8 cellular contexts compared by ENCODE assay signal in the genomic region with DNA sequence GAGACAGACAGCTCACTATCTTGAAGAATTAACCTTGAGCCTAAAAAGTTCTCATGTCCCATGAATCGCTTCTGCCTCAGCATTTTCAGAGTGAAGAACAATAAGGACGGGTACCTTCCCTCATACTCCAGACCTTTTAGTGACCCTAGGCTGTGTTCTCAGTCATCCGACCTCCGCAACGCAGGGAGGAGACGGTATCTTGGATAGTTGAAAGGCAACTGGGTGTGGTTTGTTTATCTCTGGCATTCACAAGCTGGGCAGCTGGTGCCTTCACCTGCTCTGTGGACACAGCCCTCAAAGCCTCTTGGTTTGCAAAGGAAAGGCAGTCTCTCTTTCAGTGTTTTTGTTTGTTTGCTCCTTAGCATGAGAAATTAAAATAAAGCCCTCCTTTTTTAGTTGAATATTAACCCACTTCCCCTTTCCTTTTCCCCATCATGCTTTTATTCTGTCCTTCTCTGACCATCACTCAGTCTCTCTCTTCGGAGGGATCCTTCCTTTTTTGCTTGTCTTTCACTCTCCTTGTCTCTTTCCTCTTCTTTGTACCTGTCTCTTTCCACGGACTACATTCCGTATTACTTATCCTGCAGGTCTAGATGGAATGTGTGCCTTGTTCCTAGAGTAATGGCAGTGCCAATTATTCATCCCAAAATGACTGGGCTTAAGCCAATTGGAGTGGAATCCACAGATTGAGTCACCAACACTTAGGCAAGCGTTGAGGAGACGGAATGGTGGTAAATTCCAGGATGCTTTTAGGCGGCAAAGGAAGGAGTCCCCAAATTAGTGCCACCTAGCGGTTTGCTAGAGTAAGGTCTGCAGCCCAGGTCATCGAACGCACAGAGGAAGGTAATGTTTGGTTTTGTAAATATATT. TPM values are rescaled to one million over a fixed set of nuclear protein-coding genes. Genes with fewer than 3 reads are reported as not detected.
DNase-seq lines count a peak whose midpoint lies in the region; ATAC-seq and TF ChIP-seq lines count a peak whose summit lies in the region.

No MANE protein-coding gene starts in this region.

- no peak overlapping the region for H2AFZ ChIP-seq in neural progenitor cell (replicated peaks)

- CTCF ChIA-PET in T-cell (lab: Charles Lee), result no interaction called here

- H3K9ac ChIP-seq in duodenal mucosa (ENCODE audit: low read depth in 1 of 2, low read length in 2 of 2) (no peak overlapping the region), neural progenitor cell (no peak overlapping the region)

- H3K4me3 ChIP-seq in duodenal mucosa (ENCODE audit: low read depth in 1 of 2, low read length in 2 of 2), result peak overlapping the region; percentile 53 to 56
- no peak overlapping the region for H3K4me3 ChIP-seq in neural progenitor cell

- H3K9me3 Mint-ChIP-seq in neural progenitor cell (no peaks in the 10 kb centered on the region), T-cell (peaks cover under 1% of the 10 kb centered on the region in 3 donors)
- H3K9me3 Mint-ChIP-seq in stimulated activated effector memory CD8-positive, alpha-beta T cell treated with anti-CD3 and anti-CD28 coated beads, Interleukin-12 subunit alpha, Interleukin-12 subunit beta, amount 100 ng/mL, for 72 hours, result peaks cover under 1% of the 10 kb centered on the region

- H3K27me3 Mint-ChIP-seq in neural progenitor cell (ENCODE audit: insufficient read depth, low read depth) (no peaks in the 10 kb centered on the region), T-cell (peaks cover 4 to 6% of the 10 kb centered on the region in 2 donors)

- H3K9me3 ChIP-seq in duodenal mucosa (ENCODE audit: control insufficient read depth in 1 of 2, low read length in 2 of 2) (no peaks in the 10 kb centered on the region), neural progenitor cell (ENCODE audit: low read depth) (no peaks in the 10 kb centered on the region)

- no peak overlapping the region for H3K4me3 Mint-ChIP-seq in neural progenitor cell
- no peak overlapping the region for H3K4me3 Mint-ChIP-seq in stimulated activated effector memory CD8-positive, alpha-beta T cell treated with anti-CD3 and anti-CD28 coated beads, Interleukin-12 subunit alpha, Interleukin-12 subunit beta, amount 100 ng/mL, for 72 hours
- H3K4me3 Mint-ChIP-seq in T-cell, result no peak overlapping the region

- no peak overlapping the region for H3K4me2 ChIP-seq in neural progenitor cell

- H4K20me1 ChIP-seq in neural progenitor cell (ENCODE audit: low read depth), result no peaks in the 10 kb centered on the region

- H3K27ac ChIP-seq in duodenal mucosa (ENCODE audit: low read depth, low read length) (no peak overlapping the region), neural progenitor cell (no peak overlapping the region)

- H3K36me3 ChIP-seq in duodenal mucosa (ENCODE audit: control insufficient read depth in 1 of 2, insufficient read depth in 2 of 2, low read length in 2 of 2) (no peaks in the 10 kb centered on the region), neural progenitor cell (no peaks in the 10 kb centered on the region)

- POLR2A ChIA-PET in T-cell (lab: Charles Lee), result no interaction called here

- ATAC-seq in stimulated activated effector memory CD8-positive, alpha-beta T cell treated with anti-CD3 and anti-CD28 coated beads, Interleukin-12 subunit alpha, Interleukin-12 subunit beta, amount 100 ng/mL, for 72 hours, result no peak
- ATAC-seq in T-cell (replicated peaks in 1 of 4) (no peak), GM21390 (IDR thresholded peaks at IDR 0.05; ENCODE audit: unreplicated experiment) (no peak)

- H3K27ac Mint-ChIP-seq in neural progenitor cell (no peak overlapping the region), T-cell (no peak overlapping the region)
- no peak overlapping the region for H3K27ac Mint-ChIP-seq in stimulated activated effector memory CD8-positive, alpha-beta T cell treated with anti-CD3 and anti-CD28 coated beads, Interleukin-12 subunit alpha, Interleukin-12 subunit beta, amount 100 ng/mL, for 72 hours

- DNase-seq in GM13977 (ENCODE audit: low spot score) (peak; percentile 20), NCI-H460 (ENCODE audit: extremely low read depth, low read depth) (peak; percentile 48), neural progenitor cell (ENCODE audit: low spot score) (peak; percentile 67), NCI-H1694 (lab: John Stamatoyannopoulos, UW) (no peak), T-cell (no peak)
- no peak for DNase-seq in stimulated activated effector memory CD8-positive, alpha-beta T cell treated with anti-CD3 and anti-CD28 coated beads, Interleukin-12 subunit alpha, Interleukin-12 subunit beta, amount 100 ng/mL, for 72 hours (ENCODE audit: low spot score in 2 of 2)

- TF ChIP-seq CTCF in GM13977 (IDR thresholded peaks at IDR 0.05; ENCODE audit: extremely low read depth, insufficient read depth, missing control alignments) (peak; percentile 41), neural progenitor cell (IDR thresholded peaks at IDR 0.05) (peak; percentile 84)

- H3K4me1 ChIP-seq in duodenal mucosa (ENCODE audit: control insufficient read depth in 1 of 2, insufficient read depth in 2 of 2, low read length in 2 of 2), result peaks cover 29 to 45% of the 10 kb centered on the region in 2 donors
- peaks cover 11% of the 10 kb centered on the region for H3K4me1 ChIP-seq in neural progenitor cell

- H3K79me2 ChIP-seq in neural progenitor cell (ENCODE audit: low read depth), result no peaks in the 10 kb centered on the region

- peaks cover 2% of the 10 kb centered on the region for H3K36me3 Mint-ChIP-seq in neural progenitor cell
- no peaks in the 10 kb centered on the region for H3K36me3 Mint-ChIP-seq in stimulated activated effector memory CD8-positive, alpha-beta T cell treated with anti-CD3 and anti-CD28 coated beads, Interleukin-12 subunit alpha, Interleukin-12 subunit beta, amount 100 ng/mL, for 72 hours
- H3K36me3 Mint-ChIP-seq in T-cell, result no peaks in the 10 kb centered on the region

- no peaks in the 10 kb centered on the region for H3K27me3 ChIP-seq in duodenal mucosa (ENCODE audit: control insufficient read depth in 1 of 2, insufficient read depth in 2 of 2, low read length in 2 of 2)
- H3K27me3 ChIP-seq in neural progenitor cell, result no peaks in the 10 kb centered on the region

- peaks cover 12% of the 10 kb centered on the region for H3F3A ChIP-seq in neural progenitor cell (ENCODE audit: low read depth)

- in situ Hi-C loops in GM13977 (cut with MboI; ENCODE audit: low pct_unique_long_range_greater_than_20kb, low sequenced_read_pairs, unreplicated experiment), result no loop called here

- H3K4me1 Mint-ChIP-seq in neural progenitor cell (peaks cover 25% of the 10 kb centered on the region), T-cell (no peaks in the 10 kb centered on the region)
- no peaks in the 10 kb centered on the region for H3K4me1 Mint-ChIP-seq in stimulated activated effector memory CD8-positive, alpha-beta T cell treated with anti-CD3 and anti-CD28 coated beads, Interleukin-12 subunit alpha, Interleukin-12 subunit beta, amount 100 ng/mL, for 72 hours

RNA-seq across cellular contexts. Expression of gene PRR15, which starts 45.8 kb away (rescaled TPM):
- total RNA-seq in NCI-H460 (2014; rRNA removed; shearing (Covaris generic)), result not detected in 2 replicates
- polyA plus RNA-seq in NCI-H460 (2014; cell fraction: nucleus; rRNA removed), result 0.07 TPM in 1 of 2 replicates, not detected in the other
- total RNA-seq in neural progenitor cell (ENCODE audit: low replicate concordance), result 0.77 and 1.7 TPM in 2 replicates
- under 1 TPM in 2 of 5 donors, not detected in 3; 0.30 to 0.38 TPM for total RNA-seq in T-cell

Comparison
In these comparisons a context has a peak if more than half of its experiments do, and no peak if none do; other contexts are left out.
1. DNase-seq: peak in GM13977 (single experiment), NCI-H460 (single experiment) and neural progenitor cell (single experiment); none in NCI-H1694 (single experiment), stimulated activated effector memory CD8-positive, alpha-beta T cell treated with anti-CD3 and anti-CD28 coated beads, Interleukin-12 subunit alpha, Interleukin-12 subunit beta, amount 100 ng/mL, for 72 hours (0 of 2) and T-cell (0 of 34).